In the genomic region with DNA sequence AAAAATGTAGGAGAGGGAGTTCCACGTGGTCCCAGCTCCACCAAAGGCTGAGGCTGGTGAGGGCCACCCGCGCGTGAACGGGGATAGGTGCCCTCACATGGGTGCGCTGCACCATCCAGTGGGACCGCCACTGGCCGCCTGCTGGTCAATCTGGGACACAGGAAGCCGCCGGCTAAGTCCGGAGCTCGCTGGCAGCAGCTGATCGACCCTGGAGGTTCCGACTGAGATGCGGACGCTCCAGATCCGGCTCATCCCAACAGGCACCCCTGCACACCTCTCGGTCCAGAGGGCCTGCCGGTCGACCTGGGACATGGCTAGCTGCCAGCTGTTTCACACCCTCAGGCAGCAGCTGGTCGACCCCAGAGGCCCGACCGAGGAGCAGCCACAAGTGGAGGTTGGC, we compare ENCODE assay signal across 33 cellular contexts.
"Had no signal": no experiment of that assay in that cellular context is flagged by ENCODE, and none has a peak within 500 bp of the region (broad histone marks: within the 10 kb centered on the region; RNA-seq: fewer than 3 reads in every experiment).

No MANE protein-coding gene starts in this region.

- H3K4me3 ChIP-seq: adrenal gland, PC-9 had no signal

- FAIRE-seq: RCC 7860 had no signal

- H3K4me2 ChIP-seq: PC-9 had no signal

- DNase-seq: activated CD4-positive, alpha-beta T cell treated with anti-CD3 and anti-CD28 coated beads for 1 hour; activated CD4-positive, alpha-beta T cell treated with anti-CD3 and anti-CD28 coated beads for 48 hours; activated CD4-positive, alpha-beta T cell treated with anti-CD3 and anti-CD28 coated beads, Interleukin-2, amount 50 U/mL, for 48 hours; activated CD4-positive, CD25-positive, alpha-beta regulatory T cell; activated CD8-positive, alpha-beta T cell treated with anti-CD3 and anti-CD28 coated beads, Interleukin-2, amount 10 ng/mL, durations not matched to agents 7 days and 5 days; activated gamma-delta T cell; activated naive CD4-positive, alpha-beta T cell treated with anti-CD3 and anti-CD28 coated beads for 36 hours; activated T-cell treated with anti-CD3 and anti-CD28 coated beads, Interleukin-2, amount 50 U/mL, for 24 hours; adrenal gland; central memory CD4-positive, alpha-beta T cell; KG1; MM.1S; MV-4-11; NCI-H1092; NCI-H146; NCI-H187; NCI-H2029 treated with DMSO at 0.1 percent for 48 hours; NCI-H2107; NCI-H2171 treated with DMSO at 0.1 percent for 48 hours; NCI-H226; NCI-H446 treated with DMSO at 0.1 percent for 48 hours; NCI-H524 treated with DMSO at 0.1 percent for 48 hours; PC-9; SIG-M5; SW 1271; T-helper 1 cell; T-helper 2 cell; T-helper 9 cell had no signal

- H3K27ac ChIP-seq: adrenal gland, PC-9, RWPE1, VCaP had no signal

- H3K36me3 ChIP-seq: adrenal gland had no signal

- H3K27me3 ChIP-seq: adrenal gland had no signal

- H3K4me1 ChIP-seq: adrenal gland had no signal

- H2AFZ ChIP-seq: PC-9 had no signal

- H3K9me3 ChIP-seq: adrenal gland had no signal

- ATAC-seq: activated CD8-positive, alpha-beta T cell treated with anti-CD3 and anti-CD28 coated beads, Interleukin-2, amount 10 ng/mL, durations not matched to agents 7 days and 5 days; activated naive CD4-positive, alpha-beta T cell treated with anti-CD3 and anti-CD28 coated beads, Interleukin-2, amount 50 U/mL, for 72 hours; Right ventricle myocardium inferior had no signal
